Comparison of ENCODE assay signal across 18 cellular contexts in genomic region chr2:23402205-23402740, GRCh38.
"Had no signal": no experiment of that assay in that cellular context is flagged by ENCODE, and none has a peak within 500 bp of the region (broad histone marks: within the 10 kb centered on the region; RNA-seq: fewer than 3 reads in every experiment).

No MANE protein-coding gene starts in this region.

- H3K9me3 ChIP-seq: ascending aorta, gastroesophageal sphincter, heart right ventricle, thyroid gland had no signal

- H3K36me3 Mint-ChIP-seq: activated naive CD4-positive, alpha-beta T cell treated with anti-CD3 and anti-CD28 coated beads, Interleukin-2, amount 10 ng/mL, durations not matched to agents 7 days and 5 days; memory B cell; natural killer cell treated with Interleukin-12 subunit alpha and Interleukin-12 subunit beta and Interleukin-15 and Interleukin-18, amount 100 ng/mL, for 72 hours; stimulated activated naive B cell treated with anti-CD40 and anti-IgM and Interleukin-4, amounts not matched to agents 10 μg/mL and 1 μg/mL and 100 μg/mL, for 72 hours had no signal

- H3K27ac ChIP-seq: ascending aorta, gastroesophageal sphincter, heart right ventricle, thyroid gland had no signal

- H3K4me3 Mint-ChIP-seq: activated CD8-positive, alpha-beta T cell treated with anti-CD3 and anti-CD28 coated beads for 36 hours; activated naive CD4-positive, alpha-beta T cell treated with anti-CD3 and anti-CD28 coated beads, Interleukin-2, amount 10 ng/mL, durations not matched to agents 7 days and 5 days; activated T-cell treated with anti-CD3 and anti-CD28 coated beads, Interleukin-2, amount 50 U/mL, for 4 hours; dendritic cell treated with granulocyte-macrophage colony-stimulating factor and Interleukin-4, amounts not matched to agents 40 ng/mL and 50 ng/mL, for 4 days; memory B cell; natural killer cell treated with Interleukin-12 subunit alpha and Interleukin-12 subunit beta and Interleukin-15 and Interleukin-18, amount 100 ng/mL, for 72 hours; stimulated activated naive B cell treated with anti-CD40 and anti-IgM and Interleukin-4, amounts not matched to agents 10 μg/mL and 1 μg/mL and 100 μg/mL, for 72 hours had no signal

- H3K4me1 ChIP-seq: ascending aorta had no signal

- ATAC-seq: activated CD8-positive, alpha-beta T cell treated with anti-CD3 and anti-CD28 coated beads for 36 hours; activated T-cell treated with anti-CD3 and anti-CD28 coated beads, Interleukin-2, amount 50 U/mL, for 4 hours; gastroesophageal sphincter; heart right ventricle; stimulated activated naive B cell treated with anti-CD40 and anti-IgM and Interleukin-4, amounts not matched to agents 10 μg/mL and 1 μg/mL and 100 μg/mL, for 72 hours had no signal

- H3K27me3 ChIP-seq: ascending aorta, gastroesophageal sphincter, thyroid gland had no signal

- FAIRE-seq: bronchial epithelial cell had no signal

- H3K27ac Mint-ChIP-seq: activated CD8-positive, alpha-beta T cell treated with anti-CD3 and anti-CD28 coated beads for 36 hours; activated naive CD4-positive, alpha-beta T cell treated with anti-CD3 and anti-CD28 coated beads, Interleukin-2, amount 10 ng/mL, durations not matched to agents 7 days and 5 days; dendritic cell treated with granulocyte-macrophage colony-stimulating factor and Interleukin-4, amounts not matched to agents 40 ng/mL and 50 ng/mL, for 4 days; memory B cell; natural killer cell treated with Interleukin-12 subunit alpha and Interleukin-12 subunit beta and Interleukin-15 and Interleukin-18, amount 100 ng/mL, for 72 hours; stimulated activated naive B cell treated with anti-CD40 and anti-IgM and Interleukin-4, amounts not matched to agents 10 μg/mL and 1 μg/mL and 100 μg/mL, for 72 hours had no signal

- H3K27me3 Mint-ChIP-seq: activated CD8-positive, alpha-beta T cell treated with anti-CD3 and anti-CD28 coated beads for 36 hours; memory B cell had no signal

- DNase-seq: activated CD4-positive, alpha-beta T cell treated with anti-CD3 and anti-CD28 coated beads for 48 hours; activated CD4-positive, CD25-positive, alpha-beta regulatory T cell; activated CD8-positive, alpha-beta T cell treated with anti-CD3 and anti-CD28 coated beads for 36 hours; activated naive CD4-positive, alpha-beta T cell treated with anti-CD3 and anti-CD28 coated beads, Interleukin-2, amount 10 ng/mL, durations not matched to agents 7 days and 5 days; activated T-cell treated with anti-CD3 and anti-CD28 coated beads, Interleukin-2, amount 50 U/mL, for 4 hours; effector CD8-positive, alpha-beta T cell; heart right ventricle; occipital lobe; retina; stimulated activated naive B cell treated with anti-CD40 and anti-IgM and Interleukin-4, amounts not matched to agents 10 μg/mL and 1 μg/mL and 100 μg/mL, for 72 hours; SW 1271; thyroid gland had no signal

- H3K36me3 ChIP-seq: ascending aorta, gastroesophageal sphincter, heart right ventricle, thyroid gland had no signal

- H3K9me3 Mint-ChIP-seq: activated CD8-positive, alpha-beta T cell treated with anti-CD3 and anti-CD28 coated beads for 36 hours; activated naive CD4-positive, alpha-beta T cell treated with anti-CD3 and anti-CD28 coated beads, Interleukin-2, amount 10 ng/mL, durations not matched to agents 7 days and 5 days; activated T-cell treated with anti-CD3 and anti-CD28 coated beads, Interleukin-2, amount 50 U/mL, for 4 hours; dendritic cell treated with granulocyte-macrophage colony-stimulating factor and Interleukin-4, amounts not matched to agents 40 ng/mL and 50 ng/mL, for 4 days; memory B cell; natural killer cell treated with Interleukin-12 subunit alpha and Interleukin-12 subunit beta and Interleukin-15 and Interleukin-18, amount 100 ng/mL, for 72 hours; stimulated activated naive B cell treated with anti-CD40 and anti-IgM and Interleukin-4, amounts not matched to agents 10 μg/mL and 1 μg/mL and 100 μg/mL, for 72 hours had no signal

- H3K4me3 ChIP-seq: ascending aorta, gastroesophageal sphincter, heart right ventricle, thyroid gland had no signal
